7 cellular contexts compared by ENCODE assay signal in genomic region chr7:7970113-7970619, GRCh38. TPM values are rescaled to one million over a fixed set of nuclear protein-coding genes. Genes with fewer than 3 reads are reported as not detected.
DNase-seq lines count a peak whose midpoint lies in the region; ATAC-seq, FAIRE-seq and TF ChIP-seq lines count a peak whose summit lies in the region.

No MANE protein-coding gene starts in this region.

- no peaks in the 10 kb centered on the region for H3K9me3 ChIP-seq in HCT116 (ENCODE audit: control insufficient read depth in 1 of 2, insufficient read depth in 1 of 2, low read depth in 1 of 2, low read length in 2 of 2)
- H3K9me3 ChIP-seq in OCI-LY7 (ENCODE audit: low read length): no peaks in the 10 kb centered on the region
- H3K9me3 ChIP-seq in small intestine (ENCODE audit: control insufficient read depth, low read depth): no peaks in the 10 kb centered on the region

- H4K20me1 ChIP-seq in HCT116 (ENCODE audit: insufficient read depth) (no peaks in the 10 kb centered on the region), OCI-LY7 (ENCODE audit: insufficient read depth, low read length) (peaks cover 5% of the 10 kb centered on the region; the same call in 1 of the 2 replicates)

- no peaks in the 10 kb centered on the region for H3K36me3 ChIP-seq in HCT116 (ENCODE audit: control insufficient read depth in 1 of 2, insufficient read depth in 2 of 2, low read length in 2 of 2)
- H3K36me3 ChIP-seq in OCI-LY7 (ENCODE audit: insufficient read depth, low read length): peaks cover 12% of the 10 kb centered on the region
- no peaks in the 10 kb centered on the region for H3K36me3 ChIP-seq in small intestine (ENCODE audit: control insufficient read depth in 2 of 2, insufficient read depth in 2 of 2, low read length in 2 of 2)

- H3K27ac ChIP-seq in HCT116 (ENCODE audit: low read depth, low read length) (no peak overlapping the region), OCI-LY7 (ENCODE audit: low read depth, low read length, poor library complexity, severe bottlenecking) (peak overlapping the region; percentile 87), small intestine (ENCODE audit: low read depth in 1 of 2, low read length in 1 of 2) (peak overlapping the region; percentile 79 to 96)

- H3K27me3 ChIP-seq in HCT116 (ENCODE audit: insufficient read depth, low read length) (no peaks in the 10 kb centered on the region), small intestine (ENCODE audit: control insufficient read depth in 2 of 2, insufficient read depth in 2 of 2, low read length in 2 of 2) (no peaks in the 10 kb centered on the region)

- DNase-seq in HCT116 (ENCODE audit: low read depth, low spot score) (no peak), OCI-LY7 (ENCODE audit: low spot score) (peak; percentile 42), fibroblast of the aortic adventitia (ENCODE audit: low read depth) (no peak), small intestine (no peak), amniotic stem cell (lab: John Stamatoyannopoulos, UW) (no peak)

- no peak for TF ChIP-seq RAD21 in HCT116 (IDR thresholded peaks at IDR 0.05; ENCODE audit: low read depth)

- H3K9ac ChIP-seq in HCT116 (ENCODE audit: low read length): peak overlapping the region; percentile 52

- H3K4me2 ChIP-seq in HCT116 (ENCODE audit: low read length) (peak overlapping the region; percentile 88), OCI-LY7 (ENCODE audit: low read length) (peak overlapping the region; percentile 82)

- WGBS in small intestine, 3 donors: 0 to 1% (median 0%) methylated on average over 15 of the region's 15 CpGs

- H2AFZ ChIP-seq in HCT116 (ENCODE audit: low read depth, low read length, poor library complexity, severe bottlenecking) (no peak overlapping the region), OCI-LY7 (ENCODE audit: low read length) (peak overlapping the region; percentile 15; the same call in 1 of the 2 replicates)

- H3K79me2 ChIP-seq in HCT116 (ENCODE audit: insufficient read depth, low read length) (peaks cover 5% of the 10 kb centered on the region; the same call in 1 of the 2 replicates), OCI-LY7 (ENCODE audit: insufficient read depth, low read depth, low read length) (peaks cover 55% of the 10 kb centered on the region)

- intact Hi-C loops in HCT116 (cut with micrococcal nuclease) (no loop called here), OCI-LY7 (cut with micrococcal nuclease; ENCODE audit: unreplicated experiment) (loop anchor here (1.0 to 5.0 kb wide), 7 partner anchors 66 to 713 kb away; partner anchors contain the start of gene MIOS)

- TF ChIP-seq CTCF in HCT116 (IDR thresholded peaks at IDR 0.05 in 2 of 3, conservative IDR thresholded peaks at IDR 0.05 in 1 of 3; ENCODE audit: borderline replicate concordance in 1 of 3, insufficient read depth in 1 of 3, low read depth in 2 of 3, low read length in 2 of 3) (no peak), OCI-LY7 (conservative IDR thresholded peaks at IDR 0.05; ENCODE audit: low read length) (no peak; the same call in 1 of the 2 replicates), fibroblast of the aortic adventitia (IDR thresholded peaks at IDR 0.05; ENCODE audit: insufficient read depth, low read length) (no peak)

- no peak for TF ChIP-seq POLR2A in HCT116 (IDR thresholded peaks at IDR 0.05; ENCODE audit: borderline replicate concordance, extremely low read depth, insufficient read depth, insufficient read length)

- ATAC-seq in HCT116 (no peak), GM18870 (IDR thresholded peaks at IDR 0.05; ENCODE audit: unreplicated experiment) (no peak), GM21737 (IDR thresholded peaks at IDR 0.05; ENCODE audit: unreplicated experiment) (no peak)

- peak overlapping the region; percentile 57 to 60 for H3K4me3 ChIP-seq in HCT116 (replicated peaks in 1 of 2; ENCODE audit: low read depth in 1 of 2, low read length in 2 of 2)
- H3K4me3 ChIP-seq in OCI-LY7 (ENCODE audit: low read depth, low read length, poor library complexity, severe bottlenecking): peak overlapping the region; percentile 72
- peak overlapping the region; percentile 85 for H3K4me3 ChIP-seq in fibroblast of the aortic adventitia (ENCODE audit: low read depth, low read length)
- H3K4me3 ChIP-seq in small intestine (ENCODE audit: low read depth in 1 of 2, low read length in 2 of 2): peak overlapping the region; percentile 86 to 87

- RAD21 ChIA-PET in HCT116 (lab: Charles Lee; ENCODE audit: low non-redundant PET in 1 of 2, low total read pairs in 2 of 2, uncharacterized antibody in 2 of 2, unreplicated experiment in 2 of 2): no interaction called here

- no peak for FAIRE-seq in small intestine (lab: Jason Lieb, UNC)

- POLR2A ChIA-PET in HCT116 (lab: Charles Lee): no interaction called here
- POLR2A ChIA-PET in OCI-LY7 (lab: Charles Lee): interaction anchor here (0.6 to 10.0 kb wide), 21 partner anchors 9 to 1594 kb away, joined by 3 to 69 read pairs (median 3); no protein-coding TSS in a partner anchor

- peaks cover 3 to 16% of the 10 kb centered on the region in 2 experiments; a peak in 3 of 4 replicates for H3K4me1 ChIP-seq in HCT116 (ENCODE audit: control insufficient read depth in 1 of 2, insufficient read depth in 2 of 2, low read length in 2 of 2)
- H3K4me1 ChIP-seq in OCI-LY7 (ENCODE audit: insufficient read depth, low read length, poor library complexity, severe bottlenecking): peaks cover 48% of the 10 kb centered on the region
- H3K4me1 ChIP-seq in small intestine (ENCODE audit: control insufficient read depth in 2 of 2, insufficient read depth in 1 of 2, low read depth in 1 of 2, low read length in 1 of 2): no peaks in the 10 kb centered on the region

- BruUV-seq in HCT116 (replicated peaks; lab: Mats Ljungman, UMichigan) (no TSS peak), OCI-LY7 (replicated peaks; lab: Mats Ljungman, UMichigan) (no TSS peak)

- H3K9me2 ChIP-seq in HCT116 (ENCODE audit: insufficient read depth): no peaks in the 10 kb centered on the region
- no peaks in the 10 kb centered on the region for H3K9me2 ChIP-seq in OCI-LY7 (ENCODE audit: insufficient read depth, low read length)

- CTCF ChIA-PET in HCT116 (lab: Charles Lee) (no interaction called here), OCI-LY7 (lab: Charles Lee; ENCODE audit: unreplicated experiment) (interaction anchor here (0.6 to 0.9 kb wide), 3 partner anchors 12 to 154 kb away, joined by 3 to 4 read pairs (median 4); no protein-coding TSS in a partner anchor)

TF ChIP-seq in HCT116, 20 proteins besides CTCF, POLR2A, EP300 and RAD21:
- TF ChIP-seq ZBTB33 (IDR thresholded peaks at IDR 0.05; ENCODE audit: extremely low read depth, insufficient replicate concordance, low read length) (no peak), YY1 (IDR thresholded peaks at IDR 0.05; ENCODE audit: extremely low read depth, insufficient replicate concordance, low read depth, low read length) (no peak), SRF (IDR thresholded peaks at IDR 0.05; ENCODE audit: low read depth) (no peak), CBX3 (IDR thresholded peaks at IDR 0.05; ENCODE audit: low read depth) (no peak)

RNA-seq across cellular contexts. Expression of gene GLCCI1, which starts 1.6 kb away (rescaled TPM):
- total RNA-seq in HCT116 (2021; ENCODE audit: unreplicated experiment) (4.6 TPM), OCI-LY7 (2022) (85.6 and 108 TPM in 2 replicates), fibroblast of the aortic adventitia (ENCODE audit: low replicate concordance) (2.1 and 11.7 TPM in 2 replicates)
- 2.5 and 5.2 TPM in 2 replicates for polyA plus RNA-seq in HCT116 (2012)
- total RNA-seq in OCI-LY7 (2014; rRNA removed; shearing (Covaris generic)): 18.5 and 21.3 TPM in 2 replicates
- 1 to 10 TPM; 2.7 to 6.2 (median 3.8) TPM for polyA plus RNA-seq in small intestine
